ENCODE assay signal across 8 cellular contexts in the genomic region with DNA sequence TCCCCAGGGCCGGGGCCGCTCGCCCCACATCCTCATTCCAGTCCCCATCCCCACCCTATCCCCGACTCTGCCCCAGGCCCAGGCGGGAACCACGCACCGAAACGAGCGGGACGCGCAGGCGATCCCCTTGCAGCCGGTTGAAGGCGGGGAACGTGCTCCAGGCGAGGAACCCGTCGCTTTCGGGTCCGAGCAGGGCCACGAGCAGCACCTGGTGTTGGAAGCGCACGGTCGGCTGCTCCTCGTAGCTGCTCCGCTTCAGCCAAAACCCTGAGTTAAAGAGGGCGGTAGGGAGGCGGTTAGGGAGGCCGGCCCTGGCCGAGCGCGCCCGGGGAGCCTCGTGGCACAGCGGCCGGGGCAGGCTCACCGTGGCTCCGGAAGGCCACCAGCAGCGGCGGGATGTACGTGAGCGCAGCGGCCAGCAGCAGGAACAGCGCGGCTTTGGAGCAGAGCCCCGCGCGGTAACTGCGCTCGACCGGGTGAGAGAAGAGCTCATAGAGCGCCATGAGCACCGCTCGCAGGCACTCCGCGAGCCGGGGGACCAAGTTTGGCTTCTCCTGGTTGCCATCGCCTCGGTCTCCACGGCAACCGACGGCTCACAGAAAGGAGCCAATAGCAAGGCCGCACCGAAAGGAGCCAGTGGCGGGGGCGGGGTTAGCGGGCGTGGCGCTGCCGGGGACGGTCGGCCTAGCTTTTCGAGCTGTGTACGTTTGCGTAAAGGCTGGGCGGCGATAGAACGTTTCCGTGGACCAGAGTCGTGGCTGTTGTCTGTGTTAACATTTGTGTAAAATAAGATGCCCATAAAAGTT. TPM values are rescaled to one million over a fixed set of nuclear protein-coding genes. Genes with fewer than 3 reads are reported as not detected.
A peak's percentile ranks its signal among the peaks of the same experiment; 100 is the strongest.
DNase-seq lines count a peak whose midpoint lies in the region; ATAC-seq, FAIRE-seq and TF ChIP-seq lines count a peak whose summit lies in the region.

A gene with protein sequence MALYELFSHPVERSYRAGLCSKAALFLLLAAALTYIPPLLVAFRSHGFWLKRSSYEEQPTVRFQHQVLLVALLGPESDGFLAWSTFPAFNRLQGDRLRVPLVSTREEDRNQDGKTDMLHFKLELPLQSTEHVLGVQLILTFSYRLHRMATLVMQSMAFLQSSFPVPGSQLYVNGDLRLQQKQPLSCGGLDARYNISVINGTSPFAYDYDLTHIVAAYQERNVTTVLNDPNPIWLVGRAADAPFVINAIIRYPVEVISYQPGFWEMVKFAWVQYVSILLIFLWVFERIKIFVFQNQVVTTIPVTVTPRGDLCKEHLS (minus strand): TSS at position 546 of the 806 bp plus-strand sequence. CDS start 43 bp downstream, at position 503.

- no peaks in the 10 kb centered on the region for H3K9me3 Mint-ChIP-seq in T-helper 2 cell treated with Interferon-gamma antibody and Interleukin-4, amounts not matched to agents 5 μg/mL and 100 μg/mL, for 36 hours
- H3K9me3 Mint-ChIP-seq in astrocyte (ENCODE audit: unreplicated experiment) = no peaks in the 10 kb centered on the region

- ATAC-seq in HG02840 (IDR thresholded peaks at IDR 0.05; ENCODE audit: low FRiP score, unreplicated experiment) (peak; percentile 97), aorta (ENCODE audit: low FRiP score) (peak; percentile 97)

- intact Hi-C loops in aorta (cut with DNase I) = no loop called here

- DNase-seq in NCI-H1436 treated with DMSO at 0.1 percent for 48 hours (lab: John Stamatoyannopoulos, UW) (peak; percentile 59), astrocyte (ENCODE audit: low read depth) (peak; percentile 86), hepatic stellate cell (ENCODE audit: low spot score) (peak; percentile 97), aorta (peak; percentile 99)
- peak; percentile 95 for DNase-seq in T-helper 2 cell treated with Interferon-gamma antibody and Interleukin-4, amounts not matched to agents 5 μg/mL and 100 μg/mL, for 36 hours (ENCODE audit: low spot score)

- TF ChIP-seq POLR2A in GM15510 (IDR thresholded peaks at IDR 0.05; ENCODE audit: borderline replicate concordance, extremely low read depth, insufficient read length) = peak; percentile 50

- H3K9ac ChIP-seq in astrocyte (ENCODE audit: low read length) (peak within 1 kb of the TSS; percentile 80), rectal smooth muscle tissue (ENCODE audit: low read length) (peak within 1 kb of the TSS; percentile 16)

- H3K27ac ChIP-seq in astrocyte (ENCODE audit: low read depth, low read length) (peak within 1 kb of the TSS; percentile 65), rectal smooth muscle tissue (ENCODE audit: low read depth, low read length) (peak within 1 kb of the TSS; percentile 89), aorta (ENCODE audit: low read depth in 1 of 2, low read length in 2 of 2) (peak within 1 kb of the TSS in 1 of 2 donors; percentile 54)

- no peak for TF ChIP-seq CTCF in astrocyte (IDR thresholded peaks at IDR 0.05; ENCODE audit: insufficient read depth, low read depth, low read length)

- H3K4me1 ChIP-seq in astrocyte (ENCODE audit: insufficient read depth, low read length) = peaks cover 6% of the 10 kb centered on the region
- no peaks in the 10 kb centered on the region for H3K4me1 ChIP-seq in rectal smooth muscle tissue (ENCODE audit: control insufficient read depth, insufficient read depth, low read length)
- H3K4me1 ChIP-seq in aorta (ENCODE audit: control insufficient read depth in 1 of 2, insufficient read depth in 2 of 2, low read length in 2 of 2) = no peaks in the 10 kb centered on the region

- H2AFZ ChIP-seq in astrocyte (ENCODE audit: low read depth, low read length) = peak within 1 kb of the TSS; percentile 90

- peaks cover 5% of the 10 kb centered on the region for H3K79me2 ChIP-seq in astrocyte (ENCODE audit: insufficient read depth, low read length)

- peak within 1 kb of the TSS; percentile 93 for H3K4me3 Mint-ChIP-seq in T-helper 2 cell treated with Interferon-gamma antibody and Interleukin-4, amounts not matched to agents 5 μg/mL and 100 μg/mL, for 36 hours
- H3K4me3 Mint-ChIP-seq in astrocyte (ENCODE audit: unreplicated experiment) = peak within 1 kb of the TSS; percentile 94

- no peak for FAIRE-seq in astrocyte (lab: Jason Lieb, UNC)

- H3K4me3 ChIP-seq in astrocyte (ENCODE audit: insufficient read depth, low read depth, low read length) = peak within 1 kb of the TSS; percentile 78
- peak within 1 kb of the TSS; percentile 95 for H3K4me3 ChIP-seq in rectal smooth muscle tissue (ENCODE audit: low read length)
- H3K4me3 ChIP-seq in aorta (ENCODE audit: low read length in 2 of 2) = peak within 1 kb of the TSS; percentile 45 to 69

- WGBS in aorta, 2 donors = 0 to 1% methylated on average over 78 to 80 of the region's 80 CpGs

- H3K4me1 Mint-ChIP-seq in T-helper 2 cell treated with Interferon-gamma antibody and Interleukin-4, amounts not matched to agents 5 μg/mL and 100 μg/mL, for 36 hours (ENCODE audit: low read depth) = peaks cover 9% of the 10 kb centered on the region
- H3K4me1 Mint-ChIP-seq in astrocyte (ENCODE audit: low read depth, unreplicated experiment) = peaks cover 4% of the 10 kb centered on the region

- peak within 1 kb of the TSS; percentile 97 for H3K4me2 ChIP-seq in astrocyte (ENCODE audit: low read length)

- H3K36me3 ChIP-seq in astrocyte (ENCODE audit: insufficient read depth, low read length) (no peaks in the 10 kb centered on the region), rectal smooth muscle tissue (ENCODE audit: control insufficient read depth, insufficient read depth, low read length) (no peaks in the 10 kb centered on the region), aorta (ENCODE audit: control insufficient read depth in 1 of 2, insufficient read depth in 2 of 2, low read length in 1 of 2) (no peaks in the 10 kb centered on the region)

- peaks cover 29% of the 10 kb centered on the region for H3K27me3 Mint-ChIP-seq in T-helper 2 cell treated with Interferon-gamma antibody and Interleukin-4, amounts not matched to agents 5 μg/mL and 100 μg/mL, for 36 hours (ENCODE audit: low read depth)
- H3K27me3 Mint-ChIP-seq in astrocyte (ENCODE audit: low read depth, unreplicated experiment) = no peaks in the 10 kb centered on the region

- no peaks in the 10 kb centered on the region for H4K20me1 ChIP-seq in astrocyte (ENCODE audit: insufficient read depth, low read length)

- H3K9me3 ChIP-seq in astrocyte (ENCODE audit: insufficient read depth, low read depth, low read length) (no peaks in the 10 kb centered on the region), aorta (ENCODE audit: control insufficient read depth, low read length) (no peaks in the 10 kb centered on the region)

- H3K36me3 Mint-ChIP-seq in T-helper 2 cell treated with Interferon-gamma antibody and Interleukin-4, amounts not matched to agents 5 μg/mL and 100 μg/mL, for 36 hours (ENCODE audit: low read depth) = no peaks in the 10 kb centered on the region
- no peaks in the 10 kb centered on the region for H3K36me3 Mint-ChIP-seq in astrocyte (ENCODE audit: low read depth, unreplicated experiment)

- no peaks in the 10 kb centered on the region for H3K27me3 ChIP-seq in astrocyte (ENCODE audit: insufficient read depth, low read length)
- H3K27me3 ChIP-seq in rectal smooth muscle tissue (ENCODE audit: control insufficient read depth, insufficient read depth, low read length) = no peaks in the 10 kb centered on the region
- H3K27me3 ChIP-seq in aorta (ENCODE audit: control insufficient read depth in 1 of 2, insufficient read depth in 2 of 2, low read length in 1 of 2) = no peaks in the 10 kb centered on the region

- peak within 1 kb of the TSS; percentile 85 for H3K27ac Mint-ChIP-seq in T-helper 2 cell treated with Interferon-gamma antibody and Interleukin-4, amounts not matched to agents 5 μg/mL and 100 μg/mL, for 36 hours
- peak within 1 kb of the TSS; percentile 93 for H3K27ac Mint-ChIP-seq in astrocyte (ENCODE audit: unreplicated experiment)

RNA-seq across cellular contexts. Expression of the gene that starts here (rescaled TPM):
- total RNA-seq in astrocyte = 10.5 and 10.7 TPM in 2 replicates
- total RNA-seq in aorta = 10 to 100 TPM in 1 of 2 donors, 1 to 10 TPM in 1; 6.8 to 10.3 TPM
- 10 to 100 TPM in 1 of 2 donors, 1 to 10 TPM in 1; 2.3 to 11.0 TPM for polyA plus RNA-seq in aorta
